In the genomic region with DNA sequence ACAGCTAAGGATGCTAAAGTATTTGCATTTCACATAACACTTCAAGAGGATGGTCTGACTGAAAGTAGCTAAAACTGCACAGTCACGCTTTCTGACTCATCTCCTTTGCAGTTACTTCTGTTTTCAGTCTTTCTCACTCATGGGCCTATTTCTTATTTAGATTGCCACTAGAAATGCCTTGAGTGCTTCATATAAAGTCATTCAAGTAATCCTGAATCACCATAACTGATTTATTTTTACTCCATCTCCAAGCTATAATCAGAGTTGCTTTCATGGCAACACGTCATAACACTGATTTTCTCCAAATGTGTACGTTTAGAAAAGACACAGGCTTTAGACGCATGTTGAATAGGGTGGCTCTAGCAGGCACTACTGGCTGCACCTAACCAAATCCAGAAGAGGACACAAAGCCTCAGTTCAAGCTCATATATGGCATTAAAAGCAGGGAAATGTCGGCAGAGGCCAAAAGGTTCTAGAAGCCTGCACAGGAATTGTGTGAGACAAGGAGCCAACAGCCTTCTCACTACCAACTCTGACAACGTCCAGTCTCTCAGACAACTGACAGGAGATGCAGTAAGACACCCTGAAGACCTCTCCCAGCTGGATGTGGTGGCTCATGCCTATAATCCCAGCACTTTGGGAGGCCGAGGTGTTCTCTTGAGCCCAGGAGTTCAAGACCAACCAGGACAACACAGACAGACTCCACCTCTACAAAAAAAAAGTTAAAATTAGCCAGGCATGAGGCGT, we compare ENCODE assay signal across 8 cellular contexts.
DNase-seq lines count a peak whose midpoint lies in the region; ATAC-seq and TF ChIP-seq lines count a peak whose summit lies in the region.

No MANE protein-coding gene starts in this region.

- peak overlapping the region; percentile 47 for H3K4me2 ChIP-seq in PC-9

- H3K4me3 Mint-ChIP-seq in Caco-2 (ENCODE audit: unreplicated experiment), result no peak overlapping the region

- H3K27me3 Mint-ChIP-seq in Caco-2 (ENCODE audit: insufficient read depth, unreplicated experiment), result no peaks in the 10 kb centered on the region

- no peaks in the 10 kb centered on the region for H3K36me3 Mint-ChIP-seq in Caco-2 (ENCODE audit: insufficient read depth, unreplicated experiment)

- H3K27me3 ChIP-seq in PC-9 (ENCODE audit: insufficient read depth, low read depth), result no peaks in the 10 kb centered on the region
- H3K27me3 ChIP-seq in Caco-2 (replicated peaks; ENCODE audit: control insufficient read depth, insufficient read depth, low read length), result no peaks in the 10 kb centered on the region
- H3K27me3 ChIP-seq in left ventricle myocardium inferior (ENCODE audit: low read depth), result no peaks in the 10 kb centered on the region
- no peaks in the 10 kb centered on the region for H3K27me3 ChIP-seq in psoas muscle (ENCODE audit: insufficient read depth in 3 of 3, low read length in 2 of 3)

- no peak overlapping the region for H3K4me3 ChIP-seq in AG04449 (ENCODE audit: low read depth, low read length)
- H3K4me3 ChIP-seq in PC-9, result no peak overlapping the region
- no peak overlapping the region for H3K4me3 ChIP-seq in fibroblast of the aortic adventitia (ENCODE audit: low read depth, low read length)
- H3K4me3 ChIP-seq in Caco-2 (ENCODE audit: low read depth, low read length), result no peak overlapping the region
- no peak overlapping the region for H3K4me3 ChIP-seq in left ventricle myocardium inferior
- no peak overlapping the region for H3K4me3 ChIP-seq in psoas muscle

- no peaks in the 10 kb centered on the region for H4K20me1 ChIP-seq in PC-9 (ENCODE audit: insufficient read depth)

- CTCF ChIA-PET in AG04449 (lab: Yijun Ruan, JAX) (interaction anchor here (0.7 to 5.5 kb wide), 7 partner anchors 12 to 434 kb away, joined by 3 to 80 read pairs (median 4); a partner anchor contains a TSS), PC-9 (lab: Charles Lee) (interaction anchor here (0.6 to 1.7 kb wide), 2 partner anchors 11 to 12 kb away, joined by 12 to 17 read pairs; no protein-coding TSS in a partner anchor), Caco-2 (lab: Charles Lee) (no interaction called here)

- intact Hi-C loops in PC-9 (cut with micrococcal nuclease; ENCODE audit: unreplicated experiment), result no loop called here
- intact Hi-C loops in Caco-2 (cut with micrococcal nuclease; ENCODE audit: unreplicated experiment), result no loop called here
- intact Hi-C loops in left ventricle myocardium inferior (cut with micrococcal nuclease), result no loop called here
- intact Hi-C loops in psoas muscle (cut with DNase I), result no loop called here

- H3K9me3 ChIP-seq in PC-9 (ENCODE audit: insufficient read depth, low read depth) (no peaks in the 10 kb centered on the region), Caco-2 (no peaks in the 10 kb centered on the region), left ventricle myocardium inferior (replicated peaks) (no peaks in the 10 kb centered on the region), psoas muscle (no peaks in the 10 kb centered on the region)

- no peaks in the 10 kb centered on the region for H3K9me3 Mint-ChIP-seq in Caco-2 (ENCODE audit: unreplicated experiment)

- no peak overlapping the region for H3K27ac Mint-ChIP-seq in Caco-2 (ENCODE audit: unreplicated experiment)

- no peaks in the 10 kb centered on the region for H3K9me2 ChIP-seq in PC-9 (ENCODE audit: insufficient read depth)

- POLR2A ChIA-PET in AG04449 (lab: Yijun Ruan, JAX) (interaction anchor here (0.7 to 0.9 kb wide), 2 partner anchors 12 to 47 kb away, joined by 4 read pairs; no protein-coding TSS in a partner anchor), PC-9 (lab: Charles Lee; ENCODE audit: unreplicated experiment) (interaction anchor here (0.6 kb wide), 1 partner anchor 60 kb away, joined by 12 read pairs; no protein-coding TSS in a partner anchor), Caco-2 (lab: Charles Lee) (no interaction called here)

- BruUV-seq in PC-9 (replicated peaks; lab: Mats Ljungman, UMichigan), result TSS peak; percentile 57
- no TSS peak for BruUV-seq in Caco-2 (replicated peaks; lab: Mats Ljungman, UMichigan)

- H3K27ac ChIP-seq in PC-9 (peak overlapping the region; percentile 92), left ventricle myocardium inferior (replicated peaks) (no peak overlapping the region), psoas muscle (no peak overlapping the region)

- peaks cover 24% of the 10 kb centered on the region for H3K4me1 ChIP-seq in PC-9 (replicated peaks; ENCODE audit: insufficient read depth)
- no peaks in the 10 kb centered on the region for H3K4me1 ChIP-seq in Caco-2
- H3K4me1 ChIP-seq in left ventricle myocardium inferior, result no peaks in the 10 kb centered on the region
- H3K4me1 ChIP-seq in psoas muscle, result no peaks in the 10 kb centered on the region

- peak; percentile 96 for ATAC-seq in GM18861 (IDR thresholded peaks at IDR 0.05; ENCODE audit: unreplicated experiment)
- ATAC-seq in HG02970 (IDR thresholded peaks at IDR 0.05; ENCODE audit: low FRiP score, unreplicated experiment), result peak; percentile 93
- ATAC-seq in psoas muscle, result no peak

- no peaks in the 10 kb centered on the region for H3K4me1 Mint-ChIP-seq in Caco-2 (ENCODE audit: low read depth, unreplicated experiment)

- peaks cover 5% of the 10 kb centered on the region; the same call in 1 of the 2 replicates for H3F3A ChIP-seq in PC-9 (ENCODE audit: insufficient read depth, low read depth)

- 81 to 86% (median 83%) methylated on average over 8 of the region's 8 CpGs for WGBS in psoas muscle, 3 donors

- H2AFZ ChIP-seq in PC-9, result no peak overlapping the region

- TF ChIP-seq CTCF in AG04449 (IDR thresholded peaks at IDR 0.05; ENCODE audit: insufficient read depth, low read length, missing control alignments) (no peak), PC-9 (conservative IDR thresholded peaks at IDR 0.05) (no peak), fibroblast of the aortic adventitia (IDR thresholded peaks at IDR 0.05; ENCODE audit: insufficient read depth, low read length) (no peak), Caco-2 (IDR thresholded peaks at IDR 0.05; ENCODE audit: insufficient read depth in 1 of 2, low read depth in 1 of 2, low read length in 1 of 2, severe bottlenecking in 1 of 2, unreplicated experiment in 1 of 2) (no peak), left ventricle myocardium inferior (IDR thresholded peaks at IDR 0.05; ENCODE audit: borderline replicate concordance) (no peak), psoas muscle (IDR thresholded peaks at IDR 0.05) (no peak)

- 0 out of 2 replicates have a peak, but pooled peaks cover 3% of the 10 kb centered on the region for H3K79me2 ChIP-seq in PC-9 (ENCODE audit: low read depth)

- peak; percentile 84 for DNase-seq in AG04449 (ENCODE audit: low read depth, low spot score)
- DNase-seq in PC-9, result peak in 1 of 2 experiments; percentile 61
- peak; percentile 95 for DNase-seq in fibroblast of the aortic adventitia (ENCODE audit: low read depth)
- no peak for DNase-seq in Caco-2
- DNase-seq in left ventricle myocardium inferior, result no peak
- DNase-seq in psoas muscle, result no peak

- H3K36me3 ChIP-seq in PC-9 (ENCODE audit: low read depth), result no peaks in the 10 kb centered on the region
- no peaks in the 10 kb centered on the region for H3K36me3 ChIP-seq in Caco-2 (ENCODE audit: control insufficient read depth, insufficient read depth, low read length)
- H3K36me3 ChIP-seq in left ventricle myocardium inferior, result no peaks in the 10 kb centered on the region
- H3K36me3 ChIP-seq in psoas muscle (ENCODE audit: insufficient read depth in 1 of 2, low read depth in 1 of 2), result no peaks in the 10 kb centered on the region

Comparison
In these comparisons a context has a peak if more than half of its experiments do, and no peak if none do; other contexts are left out.
1. DNase-seq: peak in AG04449 (single experiment) and fibroblast of the aortic adventitia (single experiment); none in Caco-2 (0 of 2), left ventricle myocardium inferior (single experiment) and psoas muscle (0 of 2).
2. ATAC-seq: peak in GM18861 (single experiment) and HG02970 (single experiment); none in psoas muscle (0 of 4).